In genomic region chr13:111005808-111006494, GRCh38 we compare ENCODE assay signal across 11 cellular contexts.
DNase-seq lines count a peak whose midpoint lies in the region; ATAC-seq and TF ChIP-seq lines count a peak whose summit lies in the region.
"Had no signal": no experiment of that assay in that cellular context is flagged by ENCODE, and none has a peak within 500 bp of the region (broad histone marks: within the 10 kb centered on the region; RNA-seq: fewer than 3 reads in every experiment).

No MANE protein-coding gene starts in this region.

- CTCF ChIA-PET in GM10248 (lab: Yijun Ruan, JAX): interaction anchor here (1.2 kb wide), 1 partner anchor 10 kb away, joined by 3 read pairs; no protein-coding TSS in a partner anchor

- WGBS in heart right ventricle, 2 donors: 46 to 54% methylated on average over 16 of the region's 16 CpGs

- no peak overlapping the region for H3K4me3 ChIP-seq in AG10803 (ENCODE audit: low read length)
- H3K4me3 ChIP-seq in adipocyte (ENCODE audit: low read length): peak overlapping the region; percentile 62
- peak overlapping the region in 4 of 10 donors; percentile 12 to 28 (median 19) for H3K4me3 ChIP-seq in heart right ventricle
- H3K4me3 ChIP-seq: BLaER1 treated with 17β-estradiol and CSF1 and Interleukin-3, amounts not matched to agents 10 nM and 100 nM had no signal

- peak overlapping the region; percentile 73 to 93 (median 86) for H3K27ac ChIP-seq in heart right ventricle
- H3K27ac ChIP-seq: BLaER1 treated with 17β-estradiol and CSF1 and Interleukin-3, amounts not matched to agents 10 nM and 100 nM had no signal

- DNase-seq in AG10803 (ENCODE audit: low read depth) (peak; percentile 41), adipocyte (ENCODE audit: low read depth) (peak; percentile 5), heart right ventricle (peak; percentile 63 to 71), progenitor cell of endocrine pancreas (ENCODE audit: low spot score, unreplicated experiment) (no peak), NCI-H2107 (lab: John Stamatoyannopoulos, UW) (no peak), GM10248 (ENCODE audit: extremely low spot score) (no peak), GM10266 (ENCODE audit: extremely low spot score) (no peak)
- DNase-seq in activated CD4-positive, alpha-beta T cell treated with anti-CD3 and anti-CD28 coated beads for 1 hour: no peak
- DNase-seq: activated CD8-positive, alpha-beta memory T cell treated with anti-CD3 and anti-CD28 coated beads, Interleukin-2, amount 50 U/mL, for 48 hours; stimulated activated naive CD4-positive, alpha-beta T cell treated with Interleukin-2 at 50 U/mL for 16 hours had no signal

- no peaks in the 10 kb centered on the region for H3K36me3 ChIP-seq in adipocyte (ENCODE audit: control insufficient read depth, insufficient read depth, low read length, severe bottlenecking)
- no peaks in the 10 kb centered on the region for H3K36me3 ChIP-seq in heart right ventricle
- H3K36me3 ChIP-seq: BLaER1 treated with 17β-estradiol and CSF1 and Interleukin-3, amounts not matched to agents 10 nM and 100 nM had no signal

- no peaks in the 10 kb centered on the region for H3K9me3 ChIP-seq in adipocyte (ENCODE audit: control insufficient read depth, low read length)
- no peaks in the 10 kb centered on the region for H3K9me3 ChIP-seq in heart right ventricle

- no peaks in the 10 kb centered on the region for H3K36me3 Mint-ChIP-seq in progenitor cell of endocrine pancreas (ENCODE audit: insufficient read depth)

- POLR2A ChIA-PET in GM10248 (lab: Yijun Ruan, JAX): no interaction called here

- peaks cover 5% of the 10 kb centered on the region for H3K4me1 Mint-ChIP-seq in progenitor cell of endocrine pancreas (ENCODE audit: low read depth)

- H3K4me1 ChIP-seq in adipocyte (ENCODE audit: control insufficient read depth, insufficient read depth, low read length) (peaks cover 26% of the 10 kb centered on the region), heart right ventricle (peaks cover 2 to 35% (median 25%) of the 10 kb centered on the region in 9 donors)
- H3K4me1 ChIP-seq: BLaER1 treated with 17β-estradiol and CSF1 and Interleukin-3, amounts not matched to agents 10 nM and 100 nM had no signal

- H3K27me3 ChIP-seq in adipocyte (replicated peaks; ENCODE audit: control insufficient read depth, insufficient read depth, low read length) (no peaks in the 10 kb centered on the region), heart right ventricle (no peaks in the 10 kb centered on the region)
- H3K27me3 ChIP-seq: BLaER1 treated with 17β-estradiol and CSF1 and Interleukin-3, amounts not matched to agents 10 nM and 100 nM had no signal

- no peak overlapping the region for H3K4me3 Mint-ChIP-seq in progenitor cell of endocrine pancreas (ENCODE audit: low read depth)

- ATAC-seq in heart right ventricle: peak; percentile 70 to 91 (median 85)

- no peaks in the 10 kb centered on the region for H3K9me3 Mint-ChIP-seq in progenitor cell of endocrine pancreas (ENCODE audit: low read depth)

- peak overlapping the region; percentile 75 for H3K27ac Mint-ChIP-seq in progenitor cell of endocrine pancreas

- TF ChIP-seq CTCF in AG10803 (conservative IDR thresholded peaks at IDR 0.05; ENCODE audit: low read length): no peak
- no peak for TF ChIP-seq CTCF in heart right ventricle (IDR thresholded peaks at IDR 0.05)
- TF ChIP-seq CTCF in progenitor cell of endocrine pancreas (IDR thresholded peaks at IDR 0.05; ENCODE audit: unreplicated experiment): no peak
- no peak for TF ChIP-seq CTCF in GM10248 (IDR thresholded peaks at IDR 0.05; ENCODE audit: control extremely low read depth, extremely low read depth, low read depth, missing control alignments)
- no peak for TF ChIP-seq CTCF in GM10266 (IDR thresholded peaks at IDR 0.05; ENCODE audit: control insufficient read depth, insufficient read depth, low read depth, missing control alignments)

- peak overlapping the region; percentile 31 for H3K9ac ChIP-seq in adipocyte (ENCODE audit: low read length)
- H3K9ac ChIP-seq: BLaER1 treated with 17β-estradiol and CSF1 and Interleukin-3, amounts not matched to agents 10 nM and 100 nM had no signal

- intact Hi-C loops in heart right ventricle (cut with DNase I): loop anchor here in 6 of 10 donors (1.0 to 5.0 kb wide), 3 partner anchors 89 to 91 kb away; partner anchors contain the start of gene ANKRD10 (in 5 of the 6)

- peaks cover 9% of the 10 kb centered on the region for H3K27me3 Mint-ChIP-seq in progenitor cell of endocrine pancreas

Comparison
In these comparisons a context has a peak if more than half of its experiments do, and no peak if none do; other contexts are left out.
1. DNase-seq: peak in AG10803 (single experiment), adipocyte (single experiment) and heart right ventricle (2 of 2); none in progenitor cell of endocrine pancreas (single experiment), NCI-H2107 (single experiment), activated CD4-positive, alpha-beta T cell treated with anti-CD3 and anti-CD28 coated beads for 1 hour (single experiment), GM10248 (single experiment) and GM10266 (single experiment).